In the genomic region with DNA sequence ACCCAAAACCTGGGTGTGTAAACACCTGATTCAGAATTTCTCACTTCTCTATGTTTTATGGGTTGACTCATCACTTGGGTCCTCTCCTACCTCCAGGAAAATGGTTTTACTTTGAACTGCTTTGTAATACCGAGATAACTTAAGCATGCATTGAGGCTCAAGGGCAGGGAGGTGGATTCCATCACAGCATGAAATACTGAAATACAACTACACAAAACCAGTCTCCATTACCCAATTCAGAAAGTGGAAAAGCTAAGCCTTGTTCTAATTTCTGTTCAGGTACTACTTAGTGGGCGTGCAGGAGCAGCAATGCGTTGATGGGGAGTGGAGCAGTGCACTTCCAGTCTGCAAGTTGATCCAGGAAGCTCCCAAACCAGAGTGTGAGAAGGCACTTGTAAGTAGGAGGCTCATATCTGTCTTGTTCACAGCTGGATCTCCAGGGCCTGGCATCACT, we compare ENCODE assay signal across 11 cellular contexts. TPM values are rescaled to one million over a fixed set of nuclear protein-coding genes. Genes with fewer than 3 reads are reported as not detected.
DNase-seq lines count a peak whose midpoint lies in the region; ATAC-seq and TF ChIP-seq lines count a peak whose summit lies in the region.
"Had no signal": no experiment of that assay in that cellular context is flagged by ENCODE, and none has a peak within 500 bp of the region (broad histone marks: within the 10 kb centered on the region; RNA-seq: fewer than 3 reads in every experiment).

No MANE protein-coding gene starts in this region.

- H3K27me3 ChIP-seq in hepatocyte (no peaks in the 10 kb centered on the region), smooth muscle cell (ENCODE audit: low read depth) (no peaks in the 10 kb centered on the region), heart right ventricle (peaks cover 0 to 5% (median 0%) of the 10 kb centered on the region in 7 donors)

- intact Hi-C loops in heart right ventricle (cut with DNase I), result no loop called here

- in situ Hi-C loops in ACHN (cut with HindIII; ENCODE audit: low pct_ligation_motif_present, low pct_unique_long_range_greater_than_20kb, low sequenced_read_pairs), result no loop called here

- WGBS in hepatocyte (ENCODE audit: low lambda C conversion rate, missing lambda C conversion rate), result 85% methylated on average over 3 of the region's 3 CpGs
- 85% methylated on average over 3 of the region's 3 CpGs for WGBS in smooth muscle cell (ENCODE audit: low lambda C conversion rate)
- 87 to 94% methylated on average over 3 of the region's 3 CpGs for WGBS in heart right ventricle, 2 donors

- ATAC-seq in GM18870 (IDR thresholded peaks at IDR 0.05; ENCODE audit: unreplicated experiment) (peak; percentile 85), GM21717 (IDR thresholded peaks at IDR 0.05; ENCODE audit: unreplicated experiment) (peak; percentile 93), HG03575 (IDR thresholded peaks at IDR 0.05; ENCODE audit: extremely low read depth, insufficient number of reproducible peaks, low FRiP score, unreplicated experiment) (peak; percentile 66), heart right ventricle (no peak)

- H3K4me1 ChIP-seq in hepatocyte (ENCODE audit: insufficient read depth), result no peaks in the 10 kb centered on the region
- no peaks in the 10 kb centered on the region for H3K4me1 ChIP-seq in smooth muscle cell (ENCODE audit: low read depth)
- no peaks in the 10 kb centered on the region for H3K4me1 ChIP-seq in heart right ventricle

- no peak for TF ChIP-seq CTCF in hepatocyte (IDR thresholded peaks at IDR 0.05; ENCODE audit: poor library complexity)
- no peak for TF ChIP-seq CTCF in smooth muscle cell (IDR thresholded peaks at IDR 0.05; ENCODE audit: borderline replicate concordance, insufficient read depth, poor library complexity, severe bottlenecking)
- no peak for TF ChIP-seq CTCF in heart right ventricle (IDR thresholded peaks at IDR 0.05)

- H3K4me3 ChIP-seq in hepatocyte, result no peak overlapping the region
- no peak overlapping the region for H3K4me3 ChIP-seq in smooth muscle cell
- no peak overlapping the region for H3K4me3 ChIP-seq in heart right ventricle

- H3K9ac ChIP-seq in smooth muscle cell (ENCODE audit: low read depth), result no peak overlapping the region

- H3F3A ChIP-seq in smooth muscle cell (ENCODE audit: low read depth), result no peaks in the 10 kb centered on the region

- H3K9me3 ChIP-seq in hepatocyte (ENCODE audit: low read depth) (no peaks in the 10 kb centered on the region), smooth muscle cell (replicated peaks; ENCODE audit: low read depth) (no peaks in the 10 kb centered on the region), heart right ventricle (no peaks in the 10 kb centered on the region)

- H3K27ac ChIP-seq in hepatocyte (peak overlapping the region; percentile 51), smooth muscle cell (ENCODE audit: low read depth) (no peak overlapping the region), heart right ventricle (no peak overlapping the region)

- H3K9me2 ChIP-seq in hepatocyte (replicated peaks; ENCODE audit: insufficient read depth), result no peaks in the 10 kb centered on the region

- DNase-seq in hepatocyte (ENCODE audit: low spot score) (peak; percentile 18), smooth muscle cell (lab: John Stamatoyannopoulos, UW; ENCODE audit: unreplicated experiment) (no peak), ACHN (no peak), heart right ventricle (no peak), UCSD-AML1 (lab: John Stamatoyannopoulos, UW; ENCODE audit: unreplicated experiment) (no peak)
- DNase-seq: NCI-H526 treated with DMSO at 0.1 percent for 48 hours, posterior cingulate gyrus, substantia nigra had no signal

- no peaks in the 10 kb centered on the region for H3K36me3 ChIP-seq in hepatocyte (replicated peaks; ENCODE audit: insufficient read depth, low read depth)
- no peaks in the 10 kb centered on the region for H3K36me3 ChIP-seq in smooth muscle cell (ENCODE audit: low read depth)
- H3K36me3 ChIP-seq in heart right ventricle, result no peaks in the 10 kb centered on the region

- no peak overlapping the region for H2AFZ ChIP-seq in hepatocyte
- no peak overlapping the region for H2AFZ ChIP-seq in smooth muscle cell (ENCODE audit: low read depth)

- H4K20me1 ChIP-seq in hepatocyte (ENCODE audit: insufficient read depth, poor library complexity, severe bottlenecking), result no peaks in the 10 kb centered on the region
- no peaks in the 10 kb centered on the region for H4K20me1 ChIP-seq in smooth muscle cell (ENCODE audit: low read depth)

- H3K4me2 ChIP-seq in hepatocyte (no peak overlapping the region), smooth muscle cell (no peak overlapping the region)

- no peaks in the 10 kb centered on the region for H3K79me2 ChIP-seq in hepatocyte
- H3K79me2 ChIP-seq in smooth muscle cell (ENCODE audit: low read depth), result no peaks in the 10 kb centered on the region

RNA-seq across cellular contexts. Expression of gene C4BPA, which starts 6.1 kb away (rescaled TPM):
- 17.2 and 23.5 TPM in 2 replicates for total RNA-seq in hepatocyte
- 10.2 and 12.4 TPM in 2 replicates for polyA plus RNA-seq in hepatocyte
- not detected in 2 replicates for total RNA-seq in smooth muscle cell
- polyA plus RNA-seq in smooth muscle cell, result not detected in 2 replicates
- not detected for total RNA-seq in heart right ventricle
- not detected for polyA plus RNA-seq in heart right ventricle

RNA-seq across cellular contexts. Expression of gene C4BPB, which starts 9.2 kb away (rescaled TPM):
- total RNA-seq in hepatocyte (16.0 and 16.8 TPM in 2 replicates), smooth muscle cell (0.99 and 1.2 TPM in 2 replicates), heart right ventricle (1 to 10 TPM in 1 of 10 donors, under 1 TPM in 2, not detected in 7; 0.49 to 1.7 (median 0.57) TPM)
- polyA plus RNA-seq in hepatocyte (12.4 and 13.5 TPM in 2 replicates), smooth muscle cell (0.60 and 1.00 TPM in 2 replicates), heart right ventricle (under 1 TPM in 1 of 2 donors, not detected in 1; 0.06 TPM)

RNA-seq across cellular contexts. Expression of gene PFKFB2, which starts 44.8 kb away (rescaled TPM):
- 19.2 and 23.6 TPM in 2 replicates for total RNA-seq in hepatocyte
- 9.5 and 10.0 TPM in 2 replicates for polyA plus RNA-seq in hepatocyte
- 9.8 and 15.6 TPM in 2 replicates for total RNA-seq in smooth muscle cell
- polyA plus RNA-seq in smooth muscle cell, result 2.1 and 5.0 TPM in 2 replicates
- 100 to 1,000 TPM in 5 of 10 donors, 10 to 100 TPM in 5; 45.3 to 161 (median 89.5) TPM for total RNA-seq in heart right ventricle
- 10 to 100 TPM in 1 of 2 donors, 1 to 10 TPM in 1; 5.2 to 41.4 TPM for polyA plus RNA-seq in heart right ventricle

RNA-seq across cellular contexts. Expression of gene YOD1, which starts 46.9 kb away (rescaled TPM):
- total RNA-seq in hepatocyte (25.7 and 25.8 TPM in 2 replicates), smooth muscle cell (31.9 and 37.9 TPM in 2 replicates), heart right ventricle (1 to 10 TPM; 4.1 to 9.1 (median 5.9) TPM)
- polyA plus RNA-seq in hepatocyte (4.5 and 5.6 TPM in 2 replicates), smooth muscle cell (3.8 and 5.6 TPM in 2 replicates), heart right ventricle (1 to 10 TPM; 2.6 to 3.7 TPM)

Comparison
In these comparisons a context has a peak if more than half of its experiments do, and no peak if none do; other contexts are left out.
1. ATAC-seq: peak in GM18870 (single experiment), GM21717 (single experiment) and HG03575 (single experiment); none in heart right ventricle (0 of 8).
2. RNA of gene C4BPA, which starts 6.1 kb away (total RNA-seq): 17.2 to 23.5 TPM in hepatocyte; not detected in smooth muscle cell and not detected in heart right ventricle; every median in the first group is over 10 times any median in the second.